20 cellular contexts compared by ENCODE assay signal in the genomic region with DNA sequence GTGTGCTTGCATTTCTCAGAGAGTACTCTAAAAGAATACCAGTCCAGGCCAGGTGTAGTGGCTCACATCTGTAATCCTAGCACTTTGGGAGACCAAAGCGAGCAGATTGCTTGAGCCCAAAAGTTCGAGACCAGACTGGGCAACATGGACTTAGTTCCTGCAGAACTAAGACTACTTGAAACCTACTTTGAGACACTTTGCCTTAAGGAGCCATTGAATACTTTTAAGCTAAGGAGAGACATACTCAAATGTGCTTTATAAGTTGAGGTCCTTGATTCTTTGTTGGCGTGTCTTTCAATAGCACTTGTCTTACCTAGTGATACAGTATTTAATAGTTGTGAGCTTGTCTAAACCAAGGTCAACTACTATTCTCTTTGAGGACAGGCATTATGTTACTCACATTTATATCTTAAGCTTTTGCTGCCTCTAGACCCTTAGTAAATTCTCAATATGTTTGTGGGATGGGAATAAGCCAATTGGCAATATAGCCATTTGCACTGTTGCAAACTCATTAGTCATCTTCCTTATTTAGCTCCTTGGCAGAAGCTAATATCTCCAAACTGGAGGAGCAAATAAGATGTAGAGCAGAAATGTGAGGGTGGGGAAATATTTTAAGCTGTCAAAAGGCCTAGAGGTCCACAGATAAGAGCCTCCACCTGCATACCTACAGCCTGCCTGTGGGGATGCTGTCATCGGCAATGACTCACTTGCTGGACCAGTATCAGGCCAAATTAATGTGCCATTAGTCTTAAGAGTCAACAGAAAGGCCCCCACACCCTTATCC. TPM values are rescaled to one million over a fixed set of nuclear protein-coding genes. Genes with fewer than 3 reads are reported as not detected.
DNase-seq lines count a peak whose midpoint lies in the region; ATAC-seq, FAIRE-seq and TF ChIP-seq lines count a peak whose summit lies in the region.
"Had no signal": no experiment of that assay in that cellular context is flagged by ENCODE, and none has a peak within 500 bp of the region (broad histone marks: within the 10 kb centered on the region; RNA-seq: fewer than 3 reads in every experiment).

No MANE protein-coding gene starts in this region.

- CTCF ChIA-PET in MCF 10A (lab: Yijun Ruan, JAX) (interaction anchor here (2.4 kb wide), 1 partner anchor 16 kb away, joined by 8 read pairs; no protein-coding TSS in a partner anchor), WTC11 (lab: Charles Lee) (interaction anchor here (2.5 kb wide), 1 partner anchor 16 kb away, joined by 9 read pairs; no protein-coding TSS in a partner anchor)

- H3K4me3 ChIP-seq in breast epithelium (no peak overlapping the region), upper lobe of right lung (no peak overlapping the region)
- H3K4me3 ChIP-seq: spleen, suprapubic skin had no signal

- TF ChIP-seq CTCF in MCF 10A (IDR thresholded peaks at IDR 0.05; ENCODE audit: unreplicated experiment) = no peak
- no peak for TF ChIP-seq CTCF in breast epithelium (IDR thresholded peaks at IDR 0.05)
- no peak for TF ChIP-seq CTCF in WTC11 (IDR thresholded peaks at IDR 0.05)
- no peak for TF ChIP-seq CTCF in upper lobe of right lung (IDR thresholded peaks at IDR 0.05)

- TF ChIP-seq POLR2A in breast epithelium (IDR thresholded peaks at IDR 0.05) = no peak
- TF ChIP-seq POLR2A in H54 (IDR thresholded peaks at IDR 0.05; ENCODE audit: low read depth, low read length) = no peak

- H3K36me3 Mint-ChIP-seq in MCF 10A (ENCODE audit: insufficient read depth, unreplicated experiment) (peaks cover 90% of the 10 kb centered on the region), WTC11 (peaks cover 24% of the 10 kb centered on the region)

- intact Hi-C loops in MCF 10A (cut with micrococcal nuclease) = no loop called here
- intact Hi-C loops in breast epithelium (cut with DNase I; ENCODE audit: low total_unique reads) = no loop called here
- intact Hi-C loops in upper lobe of right lung (cut with DNase I) = no loop called here

- H3K27me3 Mint-ChIP-seq in MCF 10A (ENCODE audit: insufficient read depth, unreplicated experiment) (no peaks in the 10 kb centered on the region), WTC11 (ENCODE audit: low read depth) (no peaks in the 10 kb centered on the region)
- H3K27me3 Mint-ChIP-seq: activated CD4-positive, alpha-beta T cell treated with anti-CD3 and anti-CD28 coated beads, Interleukin-2, amount 10 ng/mL, durations not matched to agents 24 days and 14 days; naive thymus-derived CD4-positive, alpha-beta T cell had no signal

- H3K27ac Mint-ChIP-seq in MCF 10A (ENCODE audit: low read depth, unreplicated experiment) = peak overlapping the region; percentile 42
- peak overlapping the region; percentile 19; the same call in 1 of the 2 replicates for H3K27ac Mint-ChIP-seq in WTC11
- H3K27ac Mint-ChIP-seq: activated CD4-positive, alpha-beta T cell treated with anti-CD3 and anti-CD28 coated beads, Interleukin-2, amount 10 ng/mL, durations not matched to agents 24 days and 14 days; naive thymus-derived CD4-positive, alpha-beta T cell had no signal

- H3K4me1 ChIP-seq in breast epithelium = no peaks in the 10 kb centered on the region
- no peaks in the 10 kb centered on the region for H3K4me1 ChIP-seq in upper lobe of right lung
- H3K4me1 ChIP-seq: parathyroid adenoma, spleen had no signal

- POLR2A ChIA-PET in MCF 10A (lab: Yijun Ruan, JAX) (interaction anchor here (1.0 to 2.5 kb wide), 4 partner anchors 9 to 91 kb away, joined by 4 to 11 read pairs (median 6); a partner anchor contains a TSS), WTC11 (lab: Charles Lee) (interaction anchor here (0.6 kb wide), 1 partner anchor 81 kb away, joined by 3 read pairs; a partner anchor contains a TSS)

- H3K4me3 Mint-ChIP-seq in MCF 10A (ENCODE audit: unreplicated experiment) (no peak overlapping the region), WTC11 (no peak overlapping the region)
- H3K4me3 Mint-ChIP-seq: activated CD4-positive, alpha-beta T cell treated with anti-CD3 and anti-CD28 coated beads, Interleukin-2, amount 10 ng/mL, durations not matched to agents 24 days and 14 days; naive thymus-derived CD4-positive, alpha-beta T cell had no signal

- DNase-seq in MCF 10A (ENCODE audit: unreplicated experiment) (no peak), breast epithelium (ENCODE audit: low spot score in 2 of 2) (no peak), WTC11 (ENCODE audit: low spot score) (no peak), fibroblast of the conjunctiva (ENCODE audit: low read depth) (peak; percentile 9), upper lobe of right lung (no peak), H54 (ENCODE audit: insufficient read length, low spot score) (no peak), glomerular visceral epithelial cell (ENCODE audit: extremely low spot score) (no peak), occipital lobe (lab: John Stamatoyannopoulos, UW) (no peak)
- DNase-seq: activated CD4-positive, alpha-beta T cell treated with anti-CD3 and anti-CD28 coated beads, Interleukin-2, amount 10 ng/mL, durations not matched to agents 24 days and 14 days; amniotic stem cell; DMS53; mammary epithelial cell; naive thymus-derived CD4-positive, alpha-beta T cell; NCI-H187; RPMI8226; spleen had no signal

- H3K27ac ChIP-seq in breast epithelium (no peak overlapping the region), upper lobe of right lung (peak overlapping the region; percentile 1)
- H3K27ac ChIP-seq: parathyroid adenoma, spleen, suprapubic skin had no signal

- H3K4me1 Mint-ChIP-seq in MCF 10A (ENCODE audit: insufficient read depth, unreplicated experiment) (no peaks in the 10 kb centered on the region), WTC11 (no peaks in the 10 kb centered on the region)
- H3K4me1 Mint-ChIP-seq: activated CD4-positive, alpha-beta T cell treated with anti-CD3 and anti-CD28 coated beads, Interleukin-2, amount 10 ng/mL, durations not matched to agents 24 days and 14 days; naive thymus-derived CD4-positive, alpha-beta T cell had no signal

- FAIRE-seq in H54 (lab: Jason Lieb, UNC) = no peak
- FAIRE-seq: A204.1, TTC549 had no signal

- H3K9me3 ChIP-seq in breast epithelium (no peaks in the 10 kb centered on the region), upper lobe of right lung (no peaks in the 10 kb centered on the region)
- H3K9me3 ChIP-seq: spleen, suprapubic skin had no signal

- no TSS peak for BruUV-seq in MCF 10A (replicated peaks; lab: Mats Ljungman, UMichigan)

- H3K27me3 ChIP-seq in breast epithelium = no peaks in the 10 kb centered on the region
- no peaks in the 10 kb centered on the region for H3K27me3 ChIP-seq in upper lobe of right lung
- H3K27me3 ChIP-seq: spleen, suprapubic skin had no signal

- no peaks in the 10 kb centered on the region for H3K36me3 ChIP-seq in breast epithelium
- peaks cover 85% of the 10 kb centered on the region for H3K36me3 ChIP-seq in upper lobe of right lung

- no peaks in the 10 kb centered on the region for H3K9me3 Mint-ChIP-seq in MCF 10A (ENCODE audit: unreplicated experiment)
- no peaks in the 10 kb centered on the region for H3K9me3 Mint-ChIP-seq in WTC11
- H3K9me3 Mint-ChIP-seq: activated CD4-positive, alpha-beta T cell treated with anti-CD3 and anti-CD28 coated beads, Interleukin-2, amount 10 ng/mL, durations not matched to agents 24 days and 14 days; naive thymus-derived CD4-positive, alpha-beta T cell had no signal

- ATAC-seq in WTC11 = no peak
- ATAC-seq in upper lobe of right lung = peak; percentile 88
- ATAC-seq: naive thymus-derived CD4-positive, alpha-beta T cell had no signal

TF ChIP-seq in WTC11, 78 proteins besides CTCF, POLR2A, EP300 and RAD21 (continues in another document):
- no peak for TF ChIP-seq NFE2L1 (CRISPR knock-in tag; IDR thresholded peaks at IDR 0.05)
- TF ChIP-seq, protein P1, sequence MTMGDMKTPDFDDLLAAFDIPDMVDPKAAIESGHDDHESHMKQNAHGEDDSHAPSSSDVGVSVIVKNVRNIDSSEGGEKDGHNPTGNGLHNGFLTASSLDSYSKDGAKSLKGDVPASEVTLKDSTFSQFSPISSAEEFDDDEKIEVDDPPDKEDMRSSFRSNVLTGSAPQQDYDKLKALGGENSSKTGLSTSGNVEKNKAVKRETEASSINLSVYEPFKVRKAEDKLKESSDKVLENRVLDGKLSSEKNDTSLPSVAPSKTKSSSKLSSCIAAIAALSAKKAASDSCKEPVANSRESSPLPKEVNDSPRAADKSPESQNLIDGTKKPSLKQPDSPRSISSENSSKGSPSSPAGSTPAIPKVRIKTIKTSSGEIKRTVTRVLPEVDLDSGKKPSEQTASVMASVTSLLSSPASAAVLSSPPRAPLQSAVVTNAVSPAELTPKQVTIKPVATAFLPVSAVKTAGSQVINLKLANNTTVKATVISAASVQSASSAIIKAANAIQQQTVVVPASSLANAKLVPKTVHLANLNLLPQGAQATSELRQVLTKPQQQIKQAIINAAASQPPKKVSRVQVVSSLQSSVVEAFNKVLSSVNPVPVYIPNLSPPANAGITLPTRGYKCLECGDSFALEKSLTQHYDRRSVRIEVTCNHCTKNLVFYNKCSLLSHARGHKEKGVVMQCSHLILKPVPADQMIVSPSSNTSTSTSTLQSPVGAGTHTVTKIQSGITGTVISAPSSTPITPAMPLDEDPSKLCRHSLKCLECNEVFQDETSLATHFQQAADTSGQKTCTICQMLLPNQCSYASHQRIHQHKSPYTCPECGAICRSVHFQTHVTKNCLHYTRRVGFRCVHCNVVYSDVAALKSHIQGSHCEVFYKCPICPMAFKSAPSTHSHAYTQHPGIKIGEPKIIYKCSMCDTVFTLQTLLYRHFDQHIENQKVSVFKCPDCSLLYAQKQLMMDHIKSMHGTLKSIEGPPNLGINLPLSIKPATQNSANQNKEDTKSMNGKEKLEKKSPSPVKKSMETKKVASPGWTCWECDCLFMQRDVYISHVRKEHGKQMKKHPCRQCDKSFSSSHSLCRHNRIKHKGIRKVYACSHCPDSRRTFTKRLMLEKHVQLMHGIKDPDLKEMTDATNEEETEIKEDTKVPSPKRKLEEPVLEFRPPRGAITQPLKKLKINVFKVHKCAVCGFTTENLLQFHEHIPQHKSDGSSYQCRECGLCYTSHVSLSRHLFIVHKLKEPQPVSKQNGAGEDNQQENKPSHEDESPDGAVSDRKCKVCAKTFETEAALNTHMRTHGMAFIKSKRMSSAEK (CRISPR knock-in tag; IDR thresholded peaks at IDR 0.05; ENCODE audit: borderline replicate concordance) = no peak
- no peak for TF ChIP-seq MXD4 (CRISPR knock-in tag; IDR thresholded peaks at IDR 0.05; ENCODE audit: borderline replicate concordance)
- no peak for TF ChIP-seq RORB (CRISPR knock-in tag; IDR thresholded peaks at IDR 0.05)

RNA-seq across cellular contexts. Expression of a gene that starts 16.3 kb away (rescaled TPM):
- total RNA-seq in MCF 10A (2022) (39.2 and 51.4 TPM in 2 replicates), breast epithelium (100 to 1,000 TPM in 2 of 3 donors, 10 to 100 TPM in 1; 55.4 to 264 (median 146) TPM), WTC11 (2021) (41.3 to 49.3 TPM (median 43.1 TPM) in 3 replicates), upper lobe of right lung (176 TPM), occipital lobe (5.6 TPM)

RNA-seq across cellular contexts. Expression of a gene that starts 33.4 kb away (rescaled TPM):
- total RNA-seq in MCF 10A (2022) (15.4 and 17.2 TPM in 2 replicates), breast epithelium (10 to 100 TPM in 2 of 3 donors, 1 to 10 TPM in 1; 8.8 to 23.0 (median 16.7) TPM), WTC11 (2021) (22.6 to 23.5 TPM (median 23.4 TPM) in 3 replicates), upper lobe of right lung (13.3 TPM), occipital lobe (26.7 TPM)
